Comparison of ENCODE assay signal across 9 cellular contexts in genomic region chr18:62784966-62785413, GRCh38.
A peak's percentile ranks its signal among the peaks of the same experiment; 100 is the strongest.
DNase-seq lines count a peak whose midpoint lies in the region; ATAC-seq lines count a peak whose summit lies in the region.
"Had no signal": no experiment of that assay in that cellular context is flagged by ENCODE, and none has a peak within 500 bp of the region (broad histone marks: within the 10 kb centered on the region; RNA-seq: fewer than 3 reads in every experiment).

No MANE protein-coding gene starts in this region.

- 0 out of 2 replicates have a peak, but pooled peaks cover 2% of the 10 kb centered on the region for H4K20me1 ChIP-seq in Karpas-422 (ENCODE audit: insufficient read depth, low read depth, low read length)

- H3K27me3 ChIP-seq in ACC112 (ENCODE audit: insufficient read depth, low read length) (no peaks in the 10 kb centered on the region), Karpas-422 (ENCODE audit: low read length) (no peaks in the 10 kb centered on the region)

- no peak overlapping the region for H3K4me2 ChIP-seq in Karpas-422 (ENCODE audit: low read depth, low read length, poor library complexity, severe bottlenecking)

- no peak overlapping the region for H2AFZ ChIP-seq in ACC112 (ENCODE audit: low read length, unreplicated experiment)
- H2AFZ ChIP-seq in Karpas-422 (ENCODE audit: low read length): no peak overlapping the region

- H3K36me3 ChIP-seq in ACC112 (ENCODE audit: insufficient read depth, low read length): no peaks in the 10 kb centered on the region
- H3K36me3 ChIP-seq in Karpas-422 (ENCODE audit: insufficient read depth, low read length): no peaks in the 10 kb centered on the region
- H3K36me3 ChIP-seq: WERI-Rb-1 had no signal

- peak overlapping the region; percentile 8; the same call in 1 of the 2 replicates for H3K27ac ChIP-seq in ACC112 (ENCODE audit: low read depth, low read length)
- H3K27ac ChIP-seq in angular gyrus (ENCODE audit: low read depth, low read length): peak overlapping the region; percentile 94
- no peak overlapping the region for H3K27ac ChIP-seq in Karpas-422 (ENCODE audit: low read length)
- H3K27ac ChIP-seq: WERI-Rb-1 had no signal

- intact Hi-C loops in left colon (cut with DNase I, micrococcal nuclease): no loop called here

- DNase-seq in left kidney (ENCODE audit: low read depth, low spot score) (peak; percentile 21), Karpas-422 (no peak), left colon (no peak), CD1c-positive myeloid dendritic cell (ENCODE audit: extremely low spot score) (no peak)
- DNase-seq: WERI-Rb-1 had no signal

- H3K9ac ChIP-seq in Karpas-422 (ENCODE audit: low read length): no peak overlapping the region

- no peaks in the 10 kb centered on the region for H3K9me3 ChIP-seq in Karpas-422 (ENCODE audit: low read length)

- H3K4me1 ChIP-seq in ACC112 (ENCODE audit: control insufficient read depth, insufficient read depth, low read length, unreplicated experiment) (peaks cover 35% of the 10 kb centered on the region), Karpas-422 (ENCODE audit: low read length) (no peaks in the 10 kb centered on the region)

- H3K4me3 ChIP-seq in ACC112 (ENCODE audit: low read depth, low read length) (no peak overlapping the region), Karpas-422 (ENCODE audit: low read length) (no peak overlapping the region)

- H3K79me2 ChIP-seq in ACC112 (ENCODE audit: control insufficient read depth, insufficient read depth, low read length, unreplicated experiment) (no peaks in the 10 kb centered on the region), Karpas-422 (ENCODE audit: low read length) (no peaks in the 10 kb centered on the region)

- ATAC-seq in HG02938 (IDR thresholded peaks at IDR 0.05; ENCODE audit: unreplicated experiment): peak; percentile 31
- no peak for ATAC-seq in left colon
- ATAC-seq in HG03342 (IDR thresholded peaks at IDR 0.05; ENCODE audit: unreplicated experiment): no peak

- H3K9me2 ChIP-seq in Karpas-422 (replicated peaks; ENCODE audit: insufficient read depth, low read length): no peaks in the 10 kb centered on the region
